Comparison of ENCODE assay signal across 37 cellular contexts in the genomic region with DNA sequence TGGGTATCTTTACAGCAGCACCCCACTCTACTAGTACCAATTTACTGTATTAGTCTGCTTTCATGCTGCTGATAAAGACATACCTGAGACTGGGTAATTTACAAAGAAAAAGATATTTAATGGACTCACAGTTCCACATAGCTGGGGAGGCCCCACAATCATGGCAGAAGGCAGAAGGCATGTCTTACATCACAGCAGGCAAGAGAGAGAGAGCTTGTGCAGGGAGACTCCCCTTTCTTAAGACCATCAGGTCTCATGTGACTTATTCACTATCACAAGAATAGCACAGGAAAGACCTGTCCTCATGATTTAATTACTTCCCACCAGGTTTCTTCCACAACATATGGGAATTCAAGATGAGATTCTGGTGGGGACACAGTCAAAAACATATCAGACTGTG.
"Had no signal": no experiment of that assay in that cellular context is flagged by ENCODE, and none has a peak within 500 bp of the region (broad histone marks: within the 10 kb centered on the region; RNA-seq: fewer than 3 reads in every experiment).

No MANE protein-coding gene starts in this region.

- H3K27me3 Mint-ChIP-seq: activated CD4-positive, alpha-beta T cell treated with anti-CD3 and anti-CD28 coated beads for 36 hours; activated CD4-positive, alpha-beta T cell treated with anti-CD3 and anti-CD28 coated beads, Interleukin-2, amount 10 ng/mL, durations not matched to agents 7 days and 5 days; activated CD8-positive, alpha-beta memory T cell treated with anti-CD3 and anti-CD28 coated beads, Interleukin-2, amount 10 ng/mL, durations not matched to agents 7 days and 5 days; activated naive CD8-positive, alpha-beta T cell; activated naive CD8-positive, alpha-beta T cell treated with anti-CD3 and anti-CD28 coated beads, Interleukin-2, amount 10 ng/mL, durations not matched to agents 7 days and 5 days; activated naive CD8-positive, alpha-beta T cell treated with anti-CD3 and anti-CD28 coated beads, Interleukin-2, amount 50 U/mL, for 24 hours had no signal

- ATAC-seq: activated CD4-positive, alpha-beta T cell treated with anti-CD3 and anti-CD28 coated beads for 36 hours; activated CD4-positive, CD25-positive, alpha-beta regulatory T cell treated with anti-CD3 and anti-CD28 coated beads, Interleukin-2, amount 50 U/mL, for 24 hours; activated CD8-positive, alpha-beta memory T cell treated with anti-CD3 and anti-CD28 coated beads, Interleukin-2, amount 10 ng/mL, durations not matched to agents 7 days and 5 days; activated CD8-positive, alpha-beta T cell treated with anti-CD3 and anti-CD28 coated beads, Interleukin-2, amount 10 ng/mL, durations not matched to agents 7 days and 5 days; activated naive CD8-positive, alpha-beta T cell treated with anti-CD3 and anti-CD28 coated beads, Interleukin-2, amount 50 U/mL, for 24 hours; WTC11 had no signal

- H3K27ac Mint-ChIP-seq: activated CD4-positive, alpha-beta memory T cell treated with anti-CD3 and anti-CD28 coated beads, Interleukin-2, amount 10 ng/mL, durations not matched to agents 7 days and 5 days; activated CD4-positive, alpha-beta T cell treated with anti-CD3 and anti-CD28 coated beads for 36 hours; activated CD4-positive, alpha-beta T cell treated with anti-CD3 and anti-CD28 coated beads, Interleukin-2, amount 10 ng/mL, durations not matched to agents 7 days and 5 days; activated CD8-positive, alpha-beta memory T cell treated with anti-CD3 and anti-CD28 coated beads, Interleukin-2, amount 10 ng/mL, durations not matched to agents 7 days and 5 days; activated CD8-positive, alpha-beta T cell treated with anti-CD3 and anti-CD28 coated beads, Interleukin-2, amount 10 ng/mL, durations not matched to agents 7 days and 5 days; activated naive CD4-positive, alpha-beta T cell treated with anti-CD3 and anti-CD28 coated beads, Interleukin-2, amount 10 ng/mL, durations not matched to agents 7 days and 5 days; activated naive CD4-positive, alpha-beta T cell treated with anti-CD3 and anti-CD28 coated beads, Interleukin-2, amount 50 U/mL, for 24 hours; activated naive CD8-positive, alpha-beta T cell; activated naive CD8-positive, alpha-beta T cell treated with anti-CD3 and anti-CD28 coated beads, Interleukin-2, amount 10 ng/mL, durations not matched to agents 7 days and 5 days; activated naive CD8-positive, alpha-beta T cell treated with anti-CD3 and anti-CD28 coated beads, Interleukin-2, amount 50 U/mL, for 24 hours; activated T-cell treated with anti-CD3 and anti-CD28 coated beads, Interleukin-2, amount 50 U/mL, for 24 hours; activated T-helper 2 cell treated with anti-CD3 and anti-CD28 coated beads, Interferon-gamma antibody, Interleukin-2, Interleukin-4, amounts not matched to agents 10 μg/mL and 5 μg/mL and 100 μg/mL, durations not matched to agents 14 hours and 24 hours and 36 hours; brain; T-helper 1 cell treated with Interleukin-12 subunit alpha and Interleukin-12 subunit beta and Interleukin-4 antibody, amounts not matched to agents 30 μg/mL and 1 μg/mL, for 36 hours; T-helper 2 cell treated with Interferon-gamma antibody and Interleukin-4, amounts not matched to agents 5 μg/mL and 100 μg/mL, for 36 hours; WTC11 had no signal

- H3K4me3 ChIP-seq: ascending aorta, cardiac muscle cell had no signal

- DNase-seq: activated CD4-positive, alpha-beta memory T cell treated with anti-CD3 and anti-CD28 coated beads, Interleukin-2, amount 10 ng/mL, durations not matched to agents 7 days and 5 days; activated CD4-positive, alpha-beta T cell treated with anti-CD3 and anti-CD28 coated beads for 1 hour; activated CD4-positive, alpha-beta T cell treated with anti-CD3 and anti-CD28 coated beads for 36 hours; activated CD4-positive, alpha-beta T cell treated with anti-CD3 and anti-CD28 coated beads for 48 hours; activated CD4-positive, alpha-beta T cell treated with anti-CD3 and anti-CD28 coated beads, Interleukin-2, amount 10 ng/mL, durations not matched to agents 7 days and 5 days; activated CD4-positive, alpha-beta T cell treated with anti-CD3 and anti-CD28 coated beads, Interleukin-2, amount 50 U/mL, for 48 hours; activated CD4-positive, CD25-positive, alpha-beta regulatory T cell; activated CD8-positive, alpha-beta memory T cell treated with anti-CD3 and anti-CD28 coated beads for 24 hours; activated CD8-positive, alpha-beta memory T cell treated with anti-CD3 and anti-CD28 coated beads, Interleukin-2, amount 10 ng/mL, durations not matched to agents 7 days and 5 days; activated CD8-positive, alpha-beta memory T cell treated with anti-CD3 and anti-CD28 coated beads, Interleukin-2, amount 50 U/mL, for 48 hours; activated CD8-positive, alpha-beta T cell treated with anti-CD3 and anti-CD28 coated beads, Interleukin-2, amount 10 ng/mL, durations not matched to agents 7 days and 5 days; activated effector memory CD4-positive, alpha-beta T cell treated with Interleukin-2 at 50 U/mL for 16 hours; activated gamma-delta T cell; activated naive CD4-positive, alpha-beta T cell treated with anti-CD3 and anti-CD28 coated beads, Interleukin-2, amount 10 ng/mL, durations not matched to agents 7 days and 5 days; activated naive CD4-positive, alpha-beta T cell treated with Interleukin-2 at 50 U/mL for 16 hours; activated naive CD8-positive, alpha-beta T cell treated with anti-CD3 and anti-CD28 coated beads, Interleukin-2, amount 10 ng/mL, durations not matched to agents 7 days and 5 days; activated naive CD8-positive, alpha-beta T cell treated with anti-CD3 and anti-CD28 coated beads, Interleukin-2, amount 50 U/mL, for 24 hours; activated T-cell treated with anti-CD3 and anti-CD28 coated beads, Interleukin-2, amount 50 U/mL, for 24 hours; activated T-cell treated with anti-CD3 and anti-CD28 coated beads, Interleukin-2, amount 50 U/mL, for 48 hours; amygdala; anterior cingulate cortex; caudate nucleus; cerebellar nuclear complex; T-helper 2 cell; T-helper 9 cell; WERI-Rb-1 had no signal

- H3K36me3 Mint-ChIP-seq: activated CD8-positive, alpha-beta memory T cell treated with anti-CD3 and anti-CD28 coated beads, Interleukin-2, amount 10 ng/mL, durations not matched to agents 7 days and 5 days; activated naive CD4-positive, alpha-beta T cell treated with anti-CD3 and anti-CD28 coated beads, Interleukin-2, amount 10 ng/mL, durations not matched to agents 7 days and 5 days; activated naive CD8-positive, alpha-beta T cell treated with anti-CD3 and anti-CD28 coated beads, Interleukin-2, amount 10 ng/mL, durations not matched to agents 7 days and 5 days; brain had no signal

- H3K4me1 Mint-ChIP-seq: activated CD4-positive, alpha-beta memory T cell treated with anti-CD3 and anti-CD28 coated beads, Interleukin-2, amount 10 ng/mL, durations not matched to agents 7 days and 5 days; activated CD4-positive, alpha-beta T cell treated with anti-CD3 and anti-CD28 coated beads for 36 hours; activated CD4-positive, alpha-beta T cell treated with anti-CD3 and anti-CD28 coated beads, Interleukin-2, amount 10 ng/mL, durations not matched to agents 7 days and 5 days; activated CD8-positive, alpha-beta memory T cell treated with anti-CD3 and anti-CD28 coated beads, Interleukin-2, amount 10 ng/mL, durations not matched to agents 7 days and 5 days; activated naive CD4-positive, alpha-beta T cell treated with anti-CD3 and anti-CD28 coated beads, Interleukin-2, amount 10 ng/mL, durations not matched to agents 7 days and 5 days; activated naive CD4-positive, alpha-beta T cell treated with anti-CD3 and anti-CD28 coated beads, Interleukin-2, amount 50 U/mL, for 24 hours; activated naive CD8-positive, alpha-beta T cell treated with anti-CD3 and anti-CD28 coated beads, Interleukin-2, amount 10 ng/mL, durations not matched to agents 7 days and 5 days; activated naive CD8-positive, alpha-beta T cell treated with anti-CD3 and anti-CD28 coated beads, Interleukin-2, amount 50 U/mL, for 24 hours; brain; central memory CD8-positive, alpha-beta T cell; WTC11 had no signal

- H3K27me3 ChIP-seq: ascending aorta, cardiac muscle cell had no signal

- H3K4me3 Mint-ChIP-seq: activated CD4-positive, alpha-beta memory T cell treated with anti-CD3 and anti-CD28 coated beads, Interleukin-2, amount 10 ng/mL, durations not matched to agents 7 days and 5 days; activated CD4-positive, alpha-beta T cell treated with anti-CD3 and anti-CD28 coated beads for 36 hours; activated CD4-positive, alpha-beta T cell treated with anti-CD3 and anti-CD28 coated beads, Interleukin-2, amount 10 ng/mL, durations not matched to agents 7 days and 5 days; activated CD8-positive, alpha-beta memory T cell treated with anti-CD3 and anti-CD28 coated beads, Interleukin-2, amount 10 ng/mL, durations not matched to agents 7 days and 5 days; activated CD8-positive, alpha-beta T cell treated with anti-CD3 and anti-CD28 coated beads, Interleukin-2, amount 10 ng/mL, durations not matched to agents 7 days and 5 days; activated naive CD4-positive, alpha-beta T cell treated with anti-CD3 and anti-CD28 coated beads, Interleukin-2, amount 10 ng/mL, durations not matched to agents 7 days and 5 days; activated naive CD4-positive, alpha-beta T cell treated with anti-CD3 and anti-CD28 coated beads, Interleukin-2, amount 50 U/mL, for 24 hours; activated naive CD8-positive, alpha-beta T cell; activated naive CD8-positive, alpha-beta T cell treated with anti-CD3 and anti-CD28 coated beads, Interleukin-2, amount 10 ng/mL, durations not matched to agents 7 days and 5 days; activated naive CD8-positive, alpha-beta T cell treated with anti-CD3 and anti-CD28 coated beads, Interleukin-2, amount 50 U/mL, for 24 hours; activated T-cell treated with anti-CD3 and anti-CD28 coated beads, Interleukin-2, amount 50 U/mL, for 24 hours; brain; central memory CD8-positive, alpha-beta T cell; T-helper 1 cell treated with Interleukin-12 subunit alpha and Interleukin-12 subunit beta and Interleukin-4 antibody, amounts not matched to agents 30 μg/mL and 1 μg/mL, for 36 hours; T-helper 2 cell treated with Interferon-gamma antibody and Interleukin-4, amounts not matched to agents 5 μg/mL and 100 μg/mL, for 36 hours; WTC11 had no signal

- H3K27ac ChIP-seq: ascending aorta, cardiac muscle cell, WERI-Rb-1 had no signal
